In the genomic region with DNA sequence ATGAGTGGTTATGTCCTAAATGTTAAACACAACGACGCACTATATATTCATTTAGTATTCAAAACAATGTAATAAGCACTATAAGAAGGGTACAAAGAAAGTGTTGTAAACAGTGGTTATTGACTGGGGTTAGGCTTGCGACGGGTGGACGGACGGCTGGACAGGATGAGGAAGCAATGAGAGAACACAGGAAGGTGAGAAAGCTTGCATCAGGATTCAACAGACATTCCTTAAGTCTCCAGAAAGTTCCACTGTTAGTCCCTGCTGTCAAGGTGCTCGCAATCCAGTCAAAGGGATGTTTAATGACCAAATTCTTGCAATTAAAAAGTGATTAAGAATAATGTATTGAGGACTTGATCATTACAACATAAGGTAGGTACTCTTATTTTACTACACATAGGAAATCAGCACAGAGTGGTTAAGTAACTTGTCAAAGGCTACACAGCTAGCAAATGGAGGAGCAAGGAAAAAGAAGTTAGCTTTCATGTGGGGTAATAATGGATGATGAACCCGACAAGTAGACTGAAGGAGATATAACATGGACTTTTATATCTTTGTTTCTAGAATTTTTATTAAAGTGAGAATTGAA, we compare ENCODE assay signal across 9 cellular contexts. TPM values are rescaled to one million over a fixed set of nuclear protein-coding genes. Genes with fewer than 3 reads are reported as not detected.
DNase-seq lines count a peak whose midpoint lies in the region; ATAC-seq, FAIRE-seq and TF ChIP-seq lines count a peak whose summit lies in the region.
"Had no signal": no experiment of that assay in that cellular context is flagged by ENCODE, and none has a peak within 500 bp of the region (broad histone marks: within the 10 kb centered on the region; RNA-seq: fewer than 3 reads in every experiment).

No MANE protein-coding gene starts in this region.

- peaks cover 2 to 4% of the 10 kb centered on the region in 2 donors for H3K4me1 ChIP-seq in lung (ENCODE audit: control insufficient read depth in 2 of 2, insufficient read depth in 2 of 2, low read length in 2 of 2)
- H3K4me1 ChIP-seq in upper lobe of right lung = peaks cover 24% of the 10 kb centered on the region

- H3K36me3 ChIP-seq in bronchial epithelial cell (ENCODE audit: control insufficient read depth, insufficient read depth, low read length) (peaks cover 2% of the 10 kb centered on the region), lung (ENCODE audit: control insufficient read depth in 2 of 2, insufficient read depth in 2 of 2, low read length in 2 of 2) (no peaks in the 10 kb centered on the region), upper lobe of right lung (peaks cover 2% of the 10 kb centered on the region)

- DNase-seq in AG08396 (ENCODE audit: low spot score) (peak; percentile 28), GM20000 (ENCODE audit: low spot score) (peak; percentile 38), NOMO-1 (lab: John Stamatoyannopoulos, UW; ENCODE audit: unreplicated experiment in 2 of 2) (peak; percentile 25 to 55), bronchial epithelial cell (ENCODE audit: low read depth) (peak; percentile 32), lung (ENCODE audit: low spot score) (no peak), upper lobe of right lung (no peak), NCI-H2227 treated with DMSO at 0.1 percent for 48 hours (lab: John Stamatoyannopoulos, UW) (no peak)
- DNase-seq in stimulated activated CD4-positive, alpha-beta T cell treated with anti-CD3 and anti-CD28 coated beads, Interleukin-12 subunit alpha, Interleukin-12 subunit beta, amount 100 ng/mL, for 4 hours = no peak

- no peak for ATAC-seq in lung (ENCODE audit: insufficient read depth, low FRiP score)
- no peak for ATAC-seq in upper lobe of right lung

- H3K27me3 ChIP-seq in bronchial epithelial cell (ENCODE audit: control insufficient read depth, insufficient read depth, low read length) = no peaks in the 10 kb centered on the region
- H3K27me3 ChIP-seq in lung (ENCODE audit: control insufficient read depth, insufficient read depth) = no peaks in the 10 kb centered on the region
- no peaks in the 10 kb centered on the region for H3K27me3 ChIP-seq in upper lobe of right lung

- no peak for TF ChIP-seq CTCF in GM20000 (IDR thresholded peaks at IDR 0.05; ENCODE audit: extremely low read depth, missing control alignments)
- TF ChIP-seq CTCF in bronchial epithelial cell (IDR thresholded peaks at IDR 0.05; ENCODE audit: insufficient read depth, low read length, severe bottlenecking) = no peak
- no peak for TF ChIP-seq CTCF in lung (IDR thresholded peaks at IDR 0.05; ENCODE audit: control extremely low read depth, extremely low read depth)
- no peak for TF ChIP-seq CTCF in upper lobe of right lung (IDR thresholded peaks at IDR 0.05)

- WGBS in lung, 2 donors = 15 to 17% methylated on average over 8 of the region's 8 CpGs

- H3K9me3 ChIP-seq in lung (ENCODE audit: control insufficient read depth in 2 of 2, insufficient read depth in 1 of 2, low read length in 1 of 2) (peaks cover 0 to 1% of the 10 kb centered on the region in 2 donors), upper lobe of right lung (no peaks in the 10 kb centered on the region)

- no peak for FAIRE-seq in bronchial epithelial cell (lab: Jason Lieb, UNC)

- intact Hi-C loops in upper lobe of right lung (cut with DNase I) = no loop called here

- H3K27ac ChIP-seq in lung (ENCODE audit: low read depth in 1 of 2, low read length in 1 of 2) = peak overlapping the region; percentile 76 to 95
- peak overlapping the region; percentile 92 for H3K27ac ChIP-seq in upper lobe of right lung

- H3K4me3 ChIP-seq in bronchial epithelial cell (ENCODE audit: low read depth, low read length) (peak overlapping the region; percentile 99), lung (no peak overlapping the region), upper lobe of right lung (peak overlapping the region; percentile 94)

RNA-seq across cellular contexts. Expression of gene ACBD6, which starts 1.0 kb away (rescaled TPM):
- 98.6 and 118 TPM in 2 replicates for total RNA-seq in bronchial epithelial cell
- total RNA-seq in lung = 10 to 100 TPM; 36.7 to 53.3 TPM
- 10 to 100 TPM; 28.1 to 45.6 TPM for polyA plus RNA-seq in lung
- 33.6 TPM for total RNA-seq in upper lobe of right lung

RNA-seq across cellular contexts. Expression of gene OVAAL, which starts 55.4 kb away (rescaled TPM):
- total RNA-seq in bronchial epithelial cell (not detected in 2 replicates), lung (under 1 TPM in 1 of 2 donors, not detected in 1; 0.17 TPM), upper lobe of right lung (not detected)
- polyA plus RNA-seq in lung = not detected
- total RNA-seq: pulmonary artery endothelial cell had no signal

Comparison
In these comparisons a context has a peak if more than half of its experiments do, and no peak if none do; other contexts are left out.
1. DNase-seq: peak in AG08396 (single experiment), GM20000 (single experiment), NOMO-1 (2 of 2) and bronchial epithelial cell (single experiment); none in lung (single experiment), upper lobe of right lung (single experiment), stimulated activated CD4-positive, alpha-beta T cell treated with anti-CD3 and anti-CD28 coated beads, Interleukin-12 subunit alpha, Interleukin-12 subunit beta, amount 100 ng/mL, for 4 hours (single experiment) and NCI-H2227 treated with DMSO at 0.1 percent for 48 hours (single experiment).